8 cellular contexts compared by ENCODE assay signal in the genomic region with DNA sequence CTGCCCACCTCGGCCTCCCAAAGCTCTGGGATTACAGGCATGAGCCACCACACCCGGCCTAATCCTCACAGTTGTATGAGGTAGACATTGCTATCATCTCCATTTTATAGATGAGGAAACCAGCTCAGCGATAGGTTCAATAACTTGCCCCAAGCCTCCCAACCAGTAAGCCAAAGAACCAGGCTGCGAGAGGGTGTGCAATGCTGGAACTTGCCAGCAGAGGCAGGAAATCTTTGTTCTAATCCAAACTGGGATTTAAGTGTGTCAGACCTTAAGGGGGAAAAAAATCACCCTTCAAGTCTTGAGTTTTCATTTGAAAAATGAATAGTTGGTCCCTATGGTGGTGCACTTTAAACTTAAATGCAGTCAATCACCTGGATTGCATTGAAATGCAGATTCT. TPM values are rescaled to one million over a fixed set of nuclear protein-coding genes. Genes with fewer than 3 reads are reported as not detected.
A peak's percentile ranks its signal among the peaks of the same experiment; 100 is the strongest.
DNase-seq lines count a peak whose midpoint lies in the region; ATAC-seq and TF ChIP-seq lines count a peak whose summit lies in the region.

No MANE protein-coding gene starts in this region.

- 0 out of 2 replicates have a peak overlapping the region, but pooled peaks have one; percentile 22 for H3K27ac ChIP-seq in VCaP
- H3K27ac ChIP-seq in vagina: peak overlapping the region; percentile 46

- TF ChIP-seq POLR2A in vagina (IDR thresholded peaks at IDR 0.05): no peak

- peak; percentile 32 for DNase-seq in AG08395 (ENCODE audit: low spot score)
- DNase-seq in HCEC 1CT: peak; percentile 54
- DNase-seq in iPS-NIHi7 (ENCODE audit: extremely low spot score): peak; percentile 43
- DNase-seq in vagina (ENCODE audit: extremely low spot score in 2 of 2): no peak
- no peak for DNase-seq in middle frontal gyrus (ENCODE audit: extremely low spot score, low spot score)

- TF ChIP-seq CTCF in VCaP (conservative IDR thresholded peaks at IDR 0.05) (peak; percentile 61; the same call in 1 of the 2 replicates), vagina (IDR thresholded peaks at IDR 0.05) (peak in 1 of 3 experiments; percentile 46)

- no peaks in the 10 kb centered on the region for H3K36me3 ChIP-seq in vagina

- intact Hi-C loops in vagina (cut with DNase I): loop anchor here (10.0 kb wide), 3 partner anchors 101 to 261 kb away; a partner anchor contains a TSS

- H3K9me3 ChIP-seq in vagina: no peaks in the 10 kb centered on the region

- ATAC-seq in HG03342 (IDR thresholded peaks at IDR 0.05; ENCODE audit: unreplicated experiment): no peak
- no peak for ATAC-seq in GM21737 (IDR thresholded peaks at IDR 0.05; ENCODE audit: unreplicated experiment)

- no peak overlapping the region for H3K4me3 ChIP-seq in vagina

- H3K4me1 ChIP-seq in vagina: peaks cover 11% of the 10 kb centered on the region

- no peaks in the 10 kb centered on the region for H3K27me3 ChIP-seq in vagina

RNA-seq across cellular contexts. Expression of a gene that starts 20.1 kb away (rescaled TPM):
- total RNA-seq in vagina: 18.2 TPM

Comparison
In these comparisons a context has a peak if more than half of its experiments do, and no peak if none do; other contexts are left out.
1. DNase-seq: peak in AG08395 (single experiment), HCEC 1CT (single experiment) and iPS-NIHi7 (single experiment); none in vagina (0 of 2) and middle frontal gyrus (single experiment).